ENCODE assay signal across 16 cellular contexts in genomic region chr5:127697894-127698600, GRCh38. TPM values are rescaled to one million over a fixed set of nuclear protein-coding genes. Genes with fewer than 3 reads are reported as not detected.
DNase-seq lines count a peak whose midpoint lies in the region; ATAC-seq and TF ChIP-seq lines count a peak whose summit lies in the region.
"Had no signal": no experiment of that assay in that cellular context is flagged by ENCODE, and none has a peak within 500 bp of the region (broad histone marks: within the 10 kb centered on the region; RNA-seq: fewer than 3 reads in every experiment).

No MANE protein-coding gene starts in this region.

- DNase-seq in SK-N-SH = no peak
- peak; percentile 68 for DNase-seq in SW480 (ENCODE audit: low spot score)
- DNase-seq in glomerular visceral epithelial cell (ENCODE audit: extremely low spot score) = peak; percentile 86
- DNase-seq in smooth muscle cell (lab: John Stamatoyannopoulos, UW; ENCODE audit: unreplicated experiment) = no peak
- no peak for DNase-seq in sigmoid colon
- no peak for DNase-seq in stimulated activated CD4-positive, alpha-beta T cell treated with anti-CD3 and anti-CD28 coated beads, Interleukin-2, amount 100 ng/mL, for 48 hours
- no peak for DNase-seq in HuH-7.5 (ENCODE audit: low spot score)
- DNase-seq: activated B cell treated with CpG ODN at 0.5 μM for 24 hours; activated CD8-positive, alpha-beta memory T cell treated with anti-CD3 and anti-CD28 coated beads, Interleukin-2, amount 50 U/mL, for 48 hours; activated naive CD4-positive, alpha-beta T cell treated with anti-CD3 and anti-CD28 coated beads, Interleukin-2, amount 50 U/mL, for 16 hours; NCI-H2081 treated with DMSO at 0.1 percent for 48 hours; NK-92 treated with Interleukin-12 subunit alpha and Interleukin-12 subunit beta, amount 100 ng/mL, for 24 hours had no signal

- H3K9ac ChIP-seq in SK-N-SH = no peak overlapping the region
- H3K9ac ChIP-seq in smooth muscle cell (ENCODE audit: low read depth) = no peak overlapping the region
- H3K9ac ChIP-seq: KMS-11 had no signal

- H3K9me2 ChIP-seq in SK-N-SH = no peaks in the 10 kb centered on the region

- H3K79me2 ChIP-seq in SK-N-SH (ENCODE audit: insufficient read depth) = no peaks in the 10 kb centered on the region
- H3K79me2 ChIP-seq in smooth muscle cell (ENCODE audit: low read depth) = no peaks in the 10 kb centered on the region

- H2AFZ ChIP-seq in SK-N-SH (ENCODE audit: low read depth) (no peak overlapping the region), smooth muscle cell (ENCODE audit: low read depth) (no peak overlapping the region)

- intact Hi-C loops in sigmoid colon (cut with DNase I) = no loop called here

- H3K4me3 ChIP-seq in SK-N-SH (ENCODE audit: low read depth in 2 of 2, low read length in 1 of 2) (no peak overlapping the region), smooth muscle cell (no peak overlapping the region), sigmoid colon (no peak overlapping the region)
- H3K4me3 ChIP-seq: SK-N-MC had no signal

- H3K27me3 ChIP-seq in SK-N-SH (ENCODE audit: insufficient read depth) = no peaks in the 10 kb centered on the region; the same call in 1 of the 2 replicates
- no peaks in the 10 kb centered on the region for H3K27me3 ChIP-seq in smooth muscle cell (ENCODE audit: low read depth)
- no peaks in the 10 kb centered on the region for H3K27me3 ChIP-seq in sigmoid colon

- TF ChIP-seq POLR2A in sigmoid colon (IDR thresholded peaks at IDR 0.05) = no peak

- H3K27ac ChIP-seq in SK-N-SH (ENCODE audit: low read depth in 2 of 2, low read length in 1 of 2) = no peak overlapping the region
- H3K27ac ChIP-seq in smooth muscle cell (ENCODE audit: low read depth) = no peak overlapping the region
- H3K27ac ChIP-seq in sigmoid colon = no peak overlapping the region
- H3K27ac ChIP-seq: KMS-11, SK-N-MC had no signal

- 3% methylated on average over 2 of the region's 2 CpGs for WGBS in SK-N-SH (ENCODE audit: low lambda C conversion rate)
- WGBS in smooth muscle cell (ENCODE audit: low lambda C conversion rate) = 43% methylated on average over 2 of the region's 2 CpGs
- 22 to 63% methylated on average over 2 of the region's 2 CpGs for WGBS in sigmoid colon, 2 donors

- no peak for TF ChIP-seq RAD21 in SK-N-SH (IDR thresholded peaks at IDR 0.05; ENCODE audit: low read length)

- H4K20me1 ChIP-seq in SK-N-SH (ENCODE audit: insufficient read depth) = no peaks in the 10 kb centered on the region
- no peaks in the 10 kb centered on the region for H4K20me1 ChIP-seq in smooth muscle cell (ENCODE audit: low read depth)

- H3K9me3 ChIP-seq in SK-N-SH = no peaks in the 10 kb centered on the region
- no peaks in the 10 kb centered on the region for H3K9me3 ChIP-seq in smooth muscle cell (replicated peaks; ENCODE audit: low read depth)
- no peaks in the 10 kb centered on the region for H3K9me3 ChIP-seq in sigmoid colon

- no peak for ATAC-seq in SK-N-SH treated with all-trans-retinoic acid at 6 μM for 48 hours
- ATAC-seq: esophagus mucosa had no signal

- no peak overlapping the region for H3K4me2 ChIP-seq in SK-N-SH
- H3K4me2 ChIP-seq in smooth muscle cell = peak overlapping the region; percentile 47
- H3K4me2 ChIP-seq: KMS-11 had no signal

- H3K36me3 ChIP-seq in SK-N-SH (replicated peaks in 1 of 2; ENCODE audit: control insufficient read depth in 1 of 2, insufficient read depth in 2 of 2, low read length in 1 of 2) = no peaks in the 10 kb centered on the region
- no peaks in the 10 kb centered on the region for H3K36me3 ChIP-seq in smooth muscle cell (ENCODE audit: low read depth)
- no peaks in the 10 kb centered on the region for H3K36me3 ChIP-seq in sigmoid colon

- CTCF ChIA-PET in SK-N-SH (lab: Yijun Ruan, JAX) = no interaction called here

- POLR2A ChIA-PET in SK-N-SH (lab: Yijun Ruan, JAX) = no interaction called here

- TF ChIP-seq CTCF in SK-N-SH (IDR thresholded peaks at IDR 0.05) (no peak), smooth muscle cell (IDR thresholded peaks at IDR 0.05; ENCODE audit: borderline replicate concordance, insufficient read depth, poor library complexity, severe bottlenecking) (no peak), sigmoid colon (IDR thresholded peaks at IDR 0.05) (no peak)

- no peaks in the 10 kb centered on the region for H3K4me1 ChIP-seq in SK-N-SH (ENCODE audit: control insufficient read depth in 1 of 2, insufficient read depth in 2 of 2, low read depth in 1 of 2, low read length in 1 of 2)
- peaks cover 25% of the 10 kb centered on the region for H3K4me1 ChIP-seq in smooth muscle cell (ENCODE audit: low read depth)
- H3K4me1 ChIP-seq in sigmoid colon = peaks cover 0 to 15% (median 0%) of the 10 kb centered on the region in 4 donors

- H3F3A ChIP-seq in SK-N-SH (replicated peaks; ENCODE audit: insufficient read depth) (peaks cover 10% of the 10 kb centered on the region), smooth muscle cell (ENCODE audit: low read depth) (peaks cover 6% of the 10 kb centered on the region)

- TF ChIP-seq EP300 in SK-N-SH (IDR thresholded peaks at IDR 0.05; ENCODE audit: borderline replicate concordance in 1 of 2, low read depth in 1 of 2, low read length in 1 of 2) (no peak), sigmoid colon (IDR thresholded peaks at IDR 0.05) (no peak)

TF ChIP-seq in SK-N-SH, 30 proteins besides CTCF, POLR2A, EP300 and RAD21:
- TF ChIP-seq RXRA (IDR thresholded peaks at IDR 0.05; ENCODE audit: borderline replicate concordance, low read depth) (0 out of 2 replicates have a peak, but pooled peaks have one; percentile 10), RCOR1 (IDR thresholded peaks at IDR 0.05; ENCODE audit: low read length) (no peak), FOXM1 (IDR thresholded peaks at IDR 0.05; ENCODE audit: low read depth) (no peak), NFIC (IDR thresholded peaks at IDR 0.05; ENCODE audit: borderline replicate concordance) (0 out of 2 replicates have a peak, but pooled peaks have one; percentile 27)
TF ChIP-seq in SK-N-SH: peak in this region for 2.

TF ChIP-seq in SK-N-SH treated with all-trans-retinoic acid at 6 μM for 48 hours, 23 proteins besides CTCF, POLR2A, EP300 and RAD21 (continues in another document):
- TF ChIP-seq OSR1 (CRISPR knock-in tag; IDR thresholded peaks at IDR 0.05) (no peak), ZC3H10 (CRISPR knock-in tag; IDR thresholded peaks at IDR 0.05) (no peak), BACH2 (CRISPR knock-in tag; IDR thresholded peaks at IDR 0.05; ENCODE audit: borderline replicate concordance) (no peak), ZFP3 (CRISPR knock-in tag; IDR thresholded peaks at IDR 0.05) (no peak), GLIS3 (CRISPR knock-in tag; IDR thresholded peaks at IDR 0.05) (no peak), PPARA (CRISPR knock-in tag; IDR thresholded peaks at IDR 0.05; ENCODE audit: borderline replicate concordance) (no peak), SNAI2 (CRISPR knock-in tag; IDR thresholded peaks at IDR 0.05) (no peak), ISL1 (CRISPR knock-in tag; IDR thresholded peaks at IDR 0.05) (no peak), CREB5 (CRISPR knock-in tag; IDR thresholded peaks at IDR 0.05; ENCODE audit: low read depth) (no peak), PATZ1 (CRISPR knock-in tag; IDR thresholded peaks at IDR 0.05; ENCODE audit: borderline replicate concordance) (no peak), ZNF565 (CRISPR knock-in tag; conservative IDR thresholded peaks at IDR 0.05; ENCODE audit: low read depth) (no peak), ZFP30 (CRISPR knock-in tag; IDR thresholded peaks at IDR 0.05) (no peak), ZNF70 (CRISPR knock-in tag; IDR thresholded peaks at IDR 0.05) (no peak), ARNTL (CRISPR knock-in tag; IDR thresholded peaks at IDR 0.05; ENCODE audit: borderline replicate concordance, low read depth) (no peak), CSDC2 (CRISPR knock-in tag; IDR thresholded peaks at IDR 0.05) (no peak)

RNA-seq across cellular contexts. Expression of gene CCDC192, which starts 5.1 kb away (rescaled TPM):
- polyA plus RNA-seq in SK-N-SH (2012; rRNA removed) = not detected in 2 replicates
- polyA plus RNA-seq in SK-N-SH (2012; cell fraction: cytosol; rRNA removed) = 0.05 and 0.10 TPM in 2 replicates
- polyA plus RNA-seq in SK-N-SH (2012; cell fraction: nucleus; rRNA removed) = not detected in 2 replicates
- not detected in 2 replicates for total RNA-seq in smooth muscle cell
- not detected in 2 replicates for polyA plus RNA-seq in smooth muscle cell
- under 1 TPM in 1 of 4 donors, not detected in 3; 0.36 TPM for total RNA-seq in sigmoid colon
- 1 to 10 TPM in 1 of 3 donors, not detected in 2; 2.4 TPM for polyA plus RNA-seq in sigmoid colon
- total RNA-seq: activated B cell treated with CpG ODN at 0.5 μM for 24 hours, esophagus mucosa had no signal

RNA-seq across cellular contexts. Expression of gene CTXN3, which starts 49.2 kb away (rescaled TPM):
- polyA plus RNA-seq in SK-N-SH (2012; rRNA removed) (not detected in 2 replicates), smooth muscle cell (0.14 TPM in 1 of 2 replicates, not detected in the other), sigmoid colon (not detected)
- not detected in 2 replicates for polyA plus RNA-seq in SK-N-SH (2012; cell fraction: cytosol; rRNA removed)
- polyA plus RNA-seq in SK-N-SH (2012; cell fraction: nucleus; rRNA removed) = not detected in 2 replicates
- total RNA-seq in smooth muscle cell (not detected in 2 replicates), sigmoid colon (not detected)
- total RNA-seq: activated B cell treated with CpG ODN at 0.5 μM for 24 hours had no signal

Comparison
In these comparisons a context has a peak if more than half of its experiments do, and no peak if none do; other contexts are left out.
1. DNase-seq: peak in SW480 (single experiment) and glomerular visceral epithelial cell (single experiment); none in SK-N-SH (single experiment), smooth muscle cell (single experiment), sigmoid colon (single experiment), stimulated activated CD4-positive, alpha-beta T cell treated with anti-CD3 and anti-CD28 coated beads, Interleukin-2, amount 100 ng/mL, for 48 hours (0 of 2) and HuH-7.5 (single experiment).